23 cellular contexts compared by ENCODE assay signal in genomic region chr6:72500669-72501068, GRCh38.
"Had no signal": no experiment of that assay in that cellular context is flagged by ENCODE, and none has a peak within 500 bp of the region (broad histone marks: within the 10 kb centered on the region; RNA-seq: fewer than 3 reads in every experiment).

No MANE protein-coding gene starts in this region.

- H3K4me1 Mint-ChIP-seq: mesothelial cell of epicardium had no signal

- H3K27ac ChIP-seq: colonic mucosa, epithelial cell of prostate, esophagus squamous epithelium, gastrocnemius medialis, heart right ventricle, left lung, lower lobe of right lung had no signal

- H3K4me3 Mint-ChIP-seq: dendritic cell treated with granulocyte-macrophage colony-stimulating factor and Interleukin-4, amounts not matched to agents 40 ng/mL and 50 ng/mL, for 4 days; endodermal cell; mesothelial cell of epicardium had no signal

- DNase-seq: colonic mucosa; cortex of kidney; effector CD8-positive, alpha-beta T cell; effector memory CD8-positive, alpha-beta T cell; endodermal cell; erythroblast; esophagus squamous epithelium; foreskin fibroblast; foreskin melanocyte; gastrocnemius medialis; glutamatergic neuron; head of caudate nucleus; heart right ventricle; hippocampal formation; left cardiac atrium; left lung; left ventricle myocardium superior; lower lobe of right lung; mesenchymal stem cell had no signal

- H3K9me3 ChIP-seq: colonic mucosa, esophagus squamous epithelium, gastrocnemius medialis, heart right ventricle, left lung, lower lobe of right lung had no signal

- H3K27ac Mint-ChIP-seq: dendritic cell treated with granulocyte-macrophage colony-stimulating factor and Interleukin-4, amounts not matched to agents 40 ng/mL and 50 ng/mL, for 4 days; endodermal cell; mesothelial cell of epicardium had no signal

- H3K27me3 ChIP-seq: colonic mucosa, esophagus squamous epithelium, gastrocnemius medialis, heart right ventricle, left lung had no signal

- ATAC-seq: effector memory CD8-positive, alpha-beta T cell; esophagus mucosa; gastrocnemius medialis; heart right ventricle; left cardiac atrium; left lung; left ventricle myocardium superior; lower lobe of right lung had no signal

- H3K4me1 ChIP-seq: colonic mucosa, esophagus squamous epithelium, gastrocnemius medialis, heart right ventricle, left lung, lower lobe of right lung had no signal

- H3K4me3 ChIP-seq: colonic mucosa, esophagus squamous epithelium, gastrocnemius medialis, heart right ventricle, left lung, lower lobe of right lung had no signal

- H3K36me3 Mint-ChIP-seq: mesothelial cell of epicardium had no signal

- H3K9me3 Mint-ChIP-seq: dendritic cell treated with granulocyte-macrophage colony-stimulating factor and Interleukin-4, amounts not matched to agents 40 ng/mL and 50 ng/mL, for 4 days; endodermal cell had no signal

- H3K36me3 ChIP-seq: colonic mucosa, esophagus squamous epithelium, gastrocnemius medialis, heart right ventricle, left lung, lower lobe of right lung had no signal
